In the genomic region with DNA sequence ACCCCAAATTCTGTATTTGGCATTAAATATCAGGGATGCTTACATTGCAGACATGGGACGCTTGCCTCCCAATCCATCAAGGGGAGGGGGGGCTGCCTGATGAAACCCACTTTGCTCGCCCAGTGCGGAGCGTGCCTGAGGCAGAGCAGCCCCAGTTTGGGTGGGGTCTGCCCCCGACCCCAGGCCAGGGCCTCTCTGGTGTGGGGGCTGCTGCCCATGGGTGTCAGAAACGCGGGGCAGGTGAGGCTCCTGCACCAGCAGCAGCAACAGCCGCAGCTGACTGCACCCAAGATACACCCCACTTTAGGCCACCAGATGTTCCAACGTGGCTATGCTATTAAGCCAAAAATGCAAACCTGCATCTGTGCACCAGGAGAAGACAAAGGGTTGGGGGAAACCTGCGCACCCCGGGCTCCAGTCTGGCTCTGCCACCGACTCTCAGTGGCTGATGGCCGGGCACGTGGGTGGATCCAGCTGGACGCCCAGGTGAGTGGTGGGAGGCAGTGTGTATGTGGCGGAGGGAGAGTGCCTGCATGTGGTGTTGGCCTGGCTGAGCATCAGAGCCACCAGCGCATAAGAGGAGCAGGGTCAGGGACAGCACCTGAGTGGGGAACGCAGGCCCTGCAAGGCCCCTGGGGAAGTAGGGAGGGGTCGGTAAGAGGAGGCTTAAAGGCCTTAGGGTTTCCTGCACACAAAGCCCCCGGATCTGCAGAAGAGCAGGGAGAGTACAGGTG, we compare ENCODE assay signal across 14 cellular contexts.
"Had no signal": no experiment of that assay in that cellular context is flagged by ENCODE, and none has a peak within 500 bp of the region (broad histone marks: within the 10 kb centered on the region; RNA-seq: fewer than 3 reads in every experiment).

No MANE protein-coding gene starts in this region.

- H3K27ac Mint-ChIP-seq: activated CD4-positive, alpha-beta T cell treated with anti-CD3 and anti-CD28 coated beads, Interleukin-2, amount 10 ng/mL, durations not matched to agents 7 days and 5 days; activated naive CD8-positive, alpha-beta T cell treated with anti-CD3 and anti-CD28 coated beads, Interleukin-2, amount 10 ng/mL, durations not matched to agents 7 days and 5 days; activated T-helper 1 cell treated with anti-CD3 and anti-CD28 coated beads, Interleukin-12 subunit alpha, Interleukin-12 subunit beta, Interleukin-2, Interleukin-4 antibody, amounts not matched to agents 30 ng/mL and 10 ng/mL and 1 ng/mL, durations not matched to agents 14 hours and 24 hours and 36 hours; naive B cell had no signal

- H3K27me3 Mint-ChIP-seq: activated CD4-positive, alpha-beta T cell treated with anti-CD3 and anti-CD28 coated beads, Interleukin-2, amount 10 ng/mL, durations not matched to agents 7 days and 5 days had no signal

- H3K4me3 ChIP-seq: breast epithelium, gastroesophageal sphincter, heart right ventricle, left lung, tibial nerve, vagina had no signal

- H3K9me3 Mint-ChIP-seq: activated CD4-positive, alpha-beta T cell treated with anti-CD3 and anti-CD28 coated beads, Interleukin-2, amount 10 ng/mL, durations not matched to agents 7 days and 5 days; activated naive CD8-positive, alpha-beta T cell treated with anti-CD3 and anti-CD28 coated beads, Interleukin-2, amount 10 ng/mL, durations not matched to agents 7 days and 5 days; activated T-helper 1 cell treated with anti-CD3 and anti-CD28 coated beads, Interleukin-12 subunit alpha, Interleukin-12 subunit beta, Interleukin-2, Interleukin-4 antibody, amounts not matched to agents 30 ng/mL and 10 ng/mL and 1 ng/mL, durations not matched to agents 14 hours and 24 hours and 36 hours; naive B cell had no signal

- H3K36me3 ChIP-seq: breast epithelium, heart right ventricle, left lung, vagina had no signal

- H3K36me3 Mint-ChIP-seq: activated naive CD8-positive, alpha-beta T cell treated with anti-CD3 and anti-CD28 coated beads, Interleukin-2, amount 10 ng/mL, durations not matched to agents 7 days and 5 days had no signal

- DNase-seq: activated CD4-positive, alpha-beta T cell treated with anti-CD3 and anti-CD28 coated beads, Interleukin-2, amount 10 ng/mL, durations not matched to agents 7 days and 5 days; activated CD8-positive, alpha-beta memory T cell treated with anti-CD3 and anti-CD28 coated beads for 24 hours; activated naive CD8-positive, alpha-beta T cell treated with anti-CD3 and anti-CD28 coated beads, Interleukin-2, amount 10 ng/mL, durations not matched to agents 7 days and 5 days; erythroblast; heart right ventricle; naive B cell; stimulated activated CD4-positive, alpha-beta T cell treated with anti-CD3 and anti-CD28 coated beads, Interleukin-12 subunit alpha, Interleukin-12 subunit beta, amount 100 ng/mL, for 4 hours; stimulated activated CD4-positive, alpha-beta T cell treated with anti-CD3 and anti-CD28 coated beads, Interleukin-2, amount 100 ng/mL, for 24 hours had no signal

- H3K27ac ChIP-seq: breast epithelium, gastroesophageal sphincter, heart right ventricle, left lung, tibial nerve, vagina had no signal

- H3K4me3 Mint-ChIP-seq: activated CD4-positive, alpha-beta T cell treated with anti-CD3 and anti-CD28 coated beads, Interleukin-2, amount 10 ng/mL, durations not matched to agents 7 days and 5 days; activated naive CD8-positive, alpha-beta T cell treated with anti-CD3 and anti-CD28 coated beads, Interleukin-2, amount 10 ng/mL, durations not matched to agents 7 days and 5 days; activated T-helper 1 cell treated with anti-CD3 and anti-CD28 coated beads, Interleukin-12 subunit alpha, Interleukin-12 subunit beta, Interleukin-2, Interleukin-4 antibody, amounts not matched to agents 30 ng/mL and 10 ng/mL and 1 ng/mL, durations not matched to agents 14 hours and 24 hours and 36 hours; naive B cell had no signal

- H3K9me3 ChIP-seq: breast epithelium, gastroesophageal sphincter, heart right ventricle, left lung, tibial nerve, vagina had no signal

- H3K4me1 ChIP-seq: breast epithelium, gastroesophageal sphincter, left lung had no signal

- H3K4me1 Mint-ChIP-seq: activated CD4-positive, alpha-beta T cell treated with anti-CD3 and anti-CD28 coated beads, Interleukin-2, amount 10 ng/mL, durations not matched to agents 7 days and 5 days; activated naive CD8-positive, alpha-beta T cell treated with anti-CD3 and anti-CD28 coated beads, Interleukin-2, amount 10 ng/mL, durations not matched to agents 7 days and 5 days had no signal

- ATAC-seq: gastroesophageal sphincter, heart right ventricle, left lung had no signal

- H3K27me3 ChIP-seq: vagina had no signal
